17 cellular contexts compared by ENCODE assay signal in the genomic region with DNA sequence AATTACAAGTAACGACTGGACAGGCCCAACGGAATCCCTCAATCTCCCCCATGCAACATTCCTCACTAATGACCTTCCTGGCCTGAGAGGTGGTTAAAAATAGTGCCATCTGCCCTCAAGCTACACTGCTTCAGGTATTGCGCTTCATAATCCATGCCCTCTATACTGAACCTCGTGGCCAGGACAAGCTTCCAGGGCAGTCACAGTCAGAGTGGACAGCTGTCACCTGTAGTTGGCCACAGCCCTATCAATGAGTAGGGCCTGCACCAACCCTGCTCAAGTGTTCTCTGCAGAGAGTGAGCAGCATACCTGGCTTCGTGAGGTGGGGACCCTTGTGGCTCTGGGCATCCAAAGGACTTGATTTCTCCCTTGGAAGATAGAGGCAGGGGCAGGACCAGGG. TPM values are rescaled to one million over a fixed set of nuclear protein-coding genes. Genes with fewer than 3 reads are reported as not detected.
DNase-seq lines count a peak whose midpoint lies in the region; ATAC-seq and TF ChIP-seq lines count a peak whose summit lies in the region.
"Had no signal": no experiment of that assay in that cellular context is flagged by ENCODE, and none has a peak within 500 bp of the region (broad histone marks: within the 10 kb centered on the region; RNA-seq: fewer than 3 reads in every experiment).

No MANE protein-coding gene starts in this region.

- H3K4me1 Mint-ChIP-seq in nephron progenitor cell, result peaks cover 47% of the 10 kb centered on the region
- peaks cover 3% of the 10 kb centered on the region for H3K4me1 Mint-ChIP-seq in CD8-positive, alpha-beta T cell (ENCODE audit: low read depth)
- H3K4me1 Mint-ChIP-seq in T-helper 2 cell treated with Interferon-gamma antibody and Interleukin-4, amounts not matched to agents 5 μg/mL and 100 μg/mL, for 36 hours (ENCODE audit: low read depth), result peaks cover 16% of the 10 kb centered on the region

- intact Hi-C loops in breast epithelium (cut with DNase I; ENCODE audit: low total_unique reads) (no loop called here), mammary epithelial cell (cut with micrococcal nuclease) (no loop called here), vagina (cut with DNase I) (no loop called here)
- intact Hi-C loops in CD8-positive, alpha-beta T cell (cut with DNase I, micrococcal nuclease), result no loop called here

- H3K4me3 Mint-ChIP-seq in nephron progenitor cell, result no peak overlapping the region
- H3K4me3 Mint-ChIP-seq in CD8-positive, alpha-beta T cell, result no peak overlapping the region
- H3K4me3 Mint-ChIP-seq in T-helper 2 cell treated with Interferon-gamma antibody and Interleukin-4, amounts not matched to agents 5 μg/mL and 100 μg/mL, for 36 hours, result no peak overlapping the region

- H3K27ac Mint-ChIP-seq in nephron progenitor cell, result peak overlapping the region; percentile 37
- no peak overlapping the region for H3K27ac Mint-ChIP-seq in CD8-positive, alpha-beta T cell
- H3K27ac Mint-ChIP-seq in T-helper 2 cell treated with Interferon-gamma antibody and Interleukin-4, amounts not matched to agents 5 μg/mL and 100 μg/mL, for 36 hours, result no peak overlapping the region

- H3K27me3 Mint-ChIP-seq in nephron progenitor cell (ENCODE audit: low read depth, poor library complexity), result peaks cover 8% of the 10 kb centered on the region
- no peaks in the 10 kb centered on the region for H3K27me3 Mint-ChIP-seq in CD8-positive, alpha-beta T cell (ENCODE audit: low read depth)
- H3K27me3 Mint-ChIP-seq in T-helper 2 cell treated with Interferon-gamma antibody and Interleukin-4, amounts not matched to agents 5 μg/mL and 100 μg/mL, for 36 hours (ENCODE audit: low read depth), result no peaks in the 10 kb centered on the region

- no peak overlapping the region for H3K9ac ChIP-seq in mammary epithelial cell (ENCODE audit: insufficient read depth, low read length)

- H3K9me3 ChIP-seq in breast epithelium (no peaks in the 10 kb centered on the region), mammary epithelial cell (replicated peaks; ENCODE audit: insufficient read depth, low read length) (no peaks in the 10 kb centered on the region), gastroesophageal sphincter (no peaks in the 10 kb centered on the region), vagina (no peaks in the 10 kb centered on the region)
- no peaks in the 10 kb centered on the region for H3K9me3 ChIP-seq in CD8-positive, alpha-beta T cell (ENCODE audit: low read length)
- H3K9me3 ChIP-seq: BLaER1 treated with 17β-estradiol and CSF1 and Interleukin-3, amounts not matched to agents 10 nM and 100 nM had no signal

- no peaks in the 10 kb centered on the region for H3K79me2 ChIP-seq in mammary epithelial cell (ENCODE audit: insufficient read depth, low read length)

- H4K20me1 ChIP-seq in mammary epithelial cell (ENCODE audit: insufficient read depth, low read length), result no peaks in the 10 kb centered on the region
- H4K20me1 ChIP-seq: BLaER1 treated with 17β-estradiol and CSF1 and Interleukin-3, amounts not matched to agents 10 nM and 100 nM had no signal

- DNase-seq in breast epithelium (ENCODE audit: low spot score in 2 of 2) (no peak), mammary epithelial cell (no peak), nephron progenitor cell (no peak), vagina (ENCODE audit: extremely low spot score in 2 of 2) (no peak)
- DNase-seq in CD8-positive, alpha-beta T cell, result no peak
- DNase-seq in T-helper 2 cell treated with Interferon-gamma antibody and Interleukin-4, amounts not matched to agents 5 μg/mL and 100 μg/mL, for 36 hours (ENCODE audit: low spot score), result no peak
- DNase-seq: 8988T, DMS 273 treated with DMSO at 0.1 percent for 48 hours, GF-D8, Kasumi-1, MM.1S, NCI-H1092 treated with DMSO at 0.1 percent for 48 hours, NCI-H2081 treated with DMSO at 0.1 percent for 48 hours, NCI-H524 had no signal

- H3K4me2 ChIP-seq in mammary epithelial cell (ENCODE audit: insufficient read depth, low read depth, low read length), result no peak overlapping the region

- no TSS peak for BruUV-seq in mammary epithelial cell (replicated peaks; lab: Mats Ljungman, UMichigan)

- H3K36me3 Mint-ChIP-seq in nephron progenitor cell (ENCODE audit: low read depth), result no peaks in the 10 kb centered on the region
- no peaks in the 10 kb centered on the region for H3K36me3 Mint-ChIP-seq in CD8-positive, alpha-beta T cell
- H3K36me3 Mint-ChIP-seq in T-helper 2 cell treated with Interferon-gamma antibody and Interleukin-4, amounts not matched to agents 5 μg/mL and 100 μg/mL, for 36 hours (ENCODE audit: low read depth), result no peaks in the 10 kb centered on the region

- no peak for TF ChIP-seq EP300 in gastroesophageal sphincter (IDR thresholded peaks at IDR 0.05)

- H3K27me3 ChIP-seq in breast epithelium (no peaks in the 10 kb centered on the region), mammary epithelial cell (ENCODE audit: insufficient read depth, low read length) (no peaks in the 10 kb centered on the region), gastroesophageal sphincter (no peaks in the 10 kb centered on the region), vagina (no peaks in the 10 kb centered on the region)
- no peaks in the 10 kb centered on the region for H3K27me3 ChIP-seq in CD8-positive, alpha-beta T cell (ENCODE audit: insufficient read depth, low read length)
- H3K27me3 ChIP-seq: BLaER1 treated with 17β-estradiol and CSF1 and Interleukin-3, amounts not matched to agents 10 nM and 100 nM had no signal

- no peak overlapping the region for H3K4me3 ChIP-seq in breast epithelium
- H3K4me3 ChIP-seq in mammary epithelial cell (replicated peaks in 1 of 3; ENCODE audit: insufficient read depth in 1 of 3, low read depth in 2 of 3, low read length in 3 of 3), result no peak overlapping the region
- no peak overlapping the region for H3K4me3 ChIP-seq in gastroesophageal sphincter
- H3K4me3 ChIP-seq in vagina, result no peak overlapping the region
- no peak overlapping the region for H3K4me3 ChIP-seq in CD8-positive, alpha-beta T cell (ENCODE audit: low read depth, low read length)
- H3K4me3 ChIP-seq: BLaER1 treated with 17β-estradiol and CSF1 and Interleukin-3, amounts not matched to agents 10 nM and 100 nM had no signal

- CTCF ChIA-PET in mammary epithelial cell (lab: Charles Lee; ENCODE audit: low non-redundant PET), result no interaction called here
- CTCF ChIA-PET in CD8-positive, alpha-beta T cell (lab: Charles Lee), result interaction anchor here (1.0 to 1.5 kb wide), 3 partner anchors 9 to 47 kb away, joined by 4 to 5 read pairs (median 4); a partner anchor contains a TSS

- TF ChIP-seq POLR2A in breast epithelium (IDR thresholded peaks at IDR 0.05) (no peak), gastroesophageal sphincter (IDR thresholded peaks at IDR 0.05) (no peak), vagina (IDR thresholded peaks at IDR 0.05) (no peak)

- ATAC-seq in gastroesophageal sphincter (no peak), GM19035 (IDR thresholded peaks at IDR 0.05; ENCODE audit: unreplicated experiment) (no peak)
- ATAC-seq in CD8-positive, alpha-beta T cell, result no peak

- H3K4me1 ChIP-seq in breast epithelium (peaks cover 0 to 4% of the 10 kb centered on the region in 2 donors), mammary epithelial cell (ENCODE audit: insufficient read depth, low read length) (peaks cover 12% of the 10 kb centered on the region), gastroesophageal sphincter (peaks cover 0 to 67% (median 12%) of the 10 kb centered on the region in 3 donors), vagina (peaks cover 29% of the 10 kb centered on the region)
- H3K4me1 ChIP-seq in CD8-positive, alpha-beta T cell (ENCODE audit: insufficient read depth, low read length), result no peaks in the 10 kb centered on the region

- H3K36me3 ChIP-seq in breast epithelium, result no peaks in the 10 kb centered on the region
- no peaks in the 10 kb centered on the region for H3K36me3 ChIP-seq in mammary epithelial cell (ENCODE audit: insufficient read depth, low read length)
- H3K36me3 ChIP-seq in gastroesophageal sphincter, result no peaks in the 10 kb centered on the region
- no peaks in the 10 kb centered on the region for H3K36me3 ChIP-seq in vagina
- no peaks in the 10 kb centered on the region for H3K36me3 ChIP-seq in CD8-positive, alpha-beta T cell (ENCODE audit: insufficient read depth, low read length)
- H3K36me3 ChIP-seq: BLaER1 treated with 17β-estradiol and CSF1 and Interleukin-3, amounts not matched to agents 10 nM and 100 nM had no signal

- H2AFZ ChIP-seq in mammary epithelial cell (ENCODE audit: low read depth, low read length), result no peak overlapping the region

- POLR2A ChIA-PET in CD8-positive, alpha-beta T cell (lab: Charles Lee), result no interaction called here

- TF ChIP-seq CTCF in breast epithelium (IDR thresholded peaks at IDR 0.05) (no peak), mammary epithelial cell (conservative IDR thresholded peaks at IDR 0.05 in 1 of 2, IDR thresholded peaks at IDR 0.05 in 1 of 2; ENCODE audit: extremely low read depth in 1 of 2, insufficient read depth in 1 of 2, low read depth in 1 of 2, low read length in 2 of 2) (no peak), gastroesophageal sphincter (IDR thresholded peaks at IDR 0.05) (no peak), nephron progenitor cell (IDR thresholded peaks at IDR 0.05) (no peak), vagina (IDR thresholded peaks at IDR 0.05) (no peak)
- no peak for TF ChIP-seq CTCF in CD8-positive, alpha-beta T cell (IDR thresholded peaks at IDR 0.05)

- no peaks in the 10 kb centered on the region for H3K9me3 Mint-ChIP-seq in nephron progenitor cell
- H3K9me3 Mint-ChIP-seq in CD8-positive, alpha-beta T cell, result no peaks in the 10 kb centered on the region
- no peaks in the 10 kb centered on the region for H3K9me3 Mint-ChIP-seq in T-helper 2 cell treated with Interferon-gamma antibody and Interleukin-4, amounts not matched to agents 5 μg/mL and 100 μg/mL, for 36 hours

- in situ Hi-C loops in mammary epithelial cell (cut with MboI; ENCODE audit: low sequenced_read_pairs in 2 of 2), result no loop called here

- 100% methylated on average over 4 of the region's 5 CpGs for WGBS in mammary epithelial cell (ENCODE audit: low coverage, missing lambda C conversion rate)
- WGBS in gastroesophageal sphincter (ENCODE audit: low coverage in 1 of 2), 2 donors, result 76 to 83% methylated on average over 3 to 4 of the region's 5 CpGs

- dilution Hi-C loops in mammary epithelial cell (cut with HindIII; ENCODE audit: low sequenced_read_pairs), result loop anchor here (5.0 kb wide), 1 partner anchor 52 kb away; a partner anchor contains a TSS

- H3K27ac ChIP-seq in breast epithelium (peak overlapping the region; percentile 81 to 83), mammary epithelial cell (ENCODE audit: insufficient read depth, low read depth, low read length) (no peak overlapping the region), gastroesophageal sphincter (peak overlapping the region in 3 of 4 donors; percentile 69 to 74 (median 71)), vagina (peak overlapping the region; percentile 66)
- no peak overlapping the region for H3K27ac ChIP-seq in CD8-positive, alpha-beta T cell (ENCODE audit: low read depth, low read length)
- H3K27ac ChIP-seq: BLaER1 treated with 17β-estradiol and CSF1 and Interleukin-3, amounts not matched to agents 10 nM and 100 nM had no signal

RNA-seq across cellular contexts. Expression of a gene that starts 46.9 kb away (rescaled TPM):
- total RNA-seq in breast epithelium, result 10 to 100 TPM in 2 of 3 donors, 1 to 10 TPM in 1; 6.6 to 72.8 (median 56.9) TPM
- total RNA-seq in mammary epithelial cell, result 100 to 1,000 TPM in 1 of 2 donors, 10 to 100 TPM in 1; 44.3 to 108 TPM
- polyA plus RNA-seq in mammary epithelial cell, result 85.9 TPM
- polyA minus RNA-seq in mammary epithelial cell, result 152 TPM
- total RNA-seq in gastroesophageal sphincter, result 10 to 100 TPM; 18.7 to 44.9 (median 41.9) TPM
- 205 TPM for total RNA-seq in vagina
- 10 to 100 TPM in 1 of 2 experiments, 1 to 10 TPM in 1; 7.5 to 12.3 TPM for total RNA-seq in CD8-positive, alpha-beta T cell

RNA-seq across cellular contexts. Expression of a gene that starts 52.0 kb away (rescaled TPM):
- 10 to 100 TPM; 29.9 to 73.5 (median 58.7) TPM for total RNA-seq in breast epithelium
- total RNA-seq in mammary epithelial cell, result 10 to 100 TPM; 16.4 to 39.5 TPM
- 41.3 TPM for polyA plus RNA-seq in mammary epithelial cell
- 31.6 TPM for polyA minus RNA-seq in mammary epithelial cell
- total RNA-seq in gastroesophageal sphincter, result 100 to 1,000 TPM in 3 of 4 donors, 10 to 100 TPM in 1; 45.2 to 289 (median 132) TPM
- total RNA-seq in vagina, result 39.3 TPM
- 10 to 100 TPM; 41.5 to 42.2 TPM for total RNA-seq in CD8-positive, alpha-beta T cell

Comparison
In these comparisons a context has a peak if more than half of its experiments do, and no peak if none do; other contexts are left out.
1. H3K27ac ChIP-seq: peak in breast epithelium (2 of 2), gastroesophageal sphincter (3 of 4) and vagina (single experiment); none in mammary epithelial cell (single experiment) and CD8-positive, alpha-beta T cell (single experiment).